Comparison of ENCODE assay signal across 24 cellular contexts in the genomic region with DNA sequence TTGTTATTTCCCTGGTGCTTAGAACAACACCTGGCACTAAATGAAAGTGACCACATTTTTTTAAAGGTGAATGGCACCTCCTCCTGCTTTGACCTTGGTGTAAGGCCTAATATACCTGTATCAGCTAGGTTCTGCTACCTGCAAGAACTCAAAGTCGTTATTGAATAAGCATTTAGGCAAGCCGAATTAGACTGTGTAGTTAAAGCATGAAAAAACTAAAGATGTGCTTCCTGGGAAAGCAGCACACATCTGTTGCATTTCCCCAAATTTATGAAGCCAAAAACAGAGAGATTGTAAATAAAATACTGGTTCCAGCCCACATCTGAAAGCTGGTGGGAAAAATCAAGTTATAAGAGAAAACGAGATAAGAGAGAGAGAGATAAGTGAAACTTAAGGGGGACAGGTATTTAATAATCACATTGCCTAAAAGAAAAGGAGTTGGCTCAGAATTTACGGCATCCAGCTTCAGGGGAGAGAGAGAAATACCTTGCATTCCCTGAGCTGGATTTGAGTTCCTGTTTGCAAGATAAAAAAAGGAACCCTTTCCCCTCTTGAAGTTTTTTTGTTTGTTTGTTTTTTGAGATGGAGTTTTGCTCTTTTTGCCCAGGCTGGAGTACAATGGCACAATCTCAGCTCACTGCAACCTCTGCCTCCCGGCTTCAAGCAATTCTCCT. TPM values are rescaled to one million over a fixed set of nuclear protein-coding genes. Genes with fewer than 3 reads are reported as not detected.
A peak's percentile ranks its signal among the peaks of the same experiment; 100 is the strongest.
DNase-seq lines count a peak whose midpoint lies in the region; ATAC-seq and TF ChIP-seq lines count a peak whose summit lies in the region.
"Had no signal": no experiment of that assay in that cellular context is flagged by ENCODE, and none has a peak within 500 bp of the region (broad histone marks: within the 10 kb centered on the region; RNA-seq: fewer than 3 reads in every experiment).

No MANE protein-coding gene starts in this region.

- no peak overlapping the region for H2BK120ac ChIP-seq in trophoblast cell (ENCODE audit: insufficient read depth, low read length, poor library complexity)

- intact Hi-C loops in OCI-LY7 (cut with micrococcal nuclease; ENCODE audit: unreplicated experiment): no loop called here

- no peak overlapping the region; the same call in 1 of the 2 replicates for H3K4me3 ChIP-seq in GM23338
- no peak overlapping the region for H3K4me3 ChIP-seq in OCI-LY7 (ENCODE audit: low read depth, low read length, poor library complexity, severe bottlenecking)
- peak overlapping the region; percentile 5 for H3K4me3 ChIP-seq in endodermal cell (ENCODE audit: low read length)
- H3K4me3 ChIP-seq in trophoblast cell (ENCODE audit: low read depth, low read length): no peak overlapping the region
- no peak overlapping the region for H3K4me3 ChIP-seq in MG63
- no peak overlapping the region for H3K4me3 ChIP-seq in coronary artery
- H3K4me3 ChIP-seq: GM12878, mucosa of descending colon, SJSA1, spleen had no signal

- CTCF ChIA-PET in OCI-LY7 (lab: Charles Lee; ENCODE audit: unreplicated experiment): no interaction called here

- H3K27ac Mint-ChIP-seq in GM23338 (no peak overlapping the region), endodermal cell (no peak overlapping the region)

- no peak overlapping the region for H3K4ac ChIP-seq in trophoblast cell (ENCODE audit: low read depth, low read length)

- H2AK5ac ChIP-seq in trophoblast cell (ENCODE audit: low read length): no peak overlapping the region

- peaks cover 5% of the 10 kb centered on the region; the same call in 1 of the 2 replicates for H3K9me2 ChIP-seq in GM23338 (ENCODE audit: insufficient read depth)
- H3K9me2 ChIP-seq in OCI-LY7 (ENCODE audit: insufficient read depth, low read length): no peaks in the 10 kb centered on the region

- H3K79me1 ChIP-seq in trophoblast cell (ENCODE audit: low read length): peaks cover 8% of the 10 kb centered on the region

- peaks cover 12% of the 10 kb centered on the region for H3K27me3 ChIP-seq in GM23338 (ENCODE audit: insufficient read depth)
- H3K27me3 ChIP-seq in endodermal cell (ENCODE audit: control insufficient read depth, insufficient read depth, low read length, poor library complexity, severe bottlenecking): no peaks in the 10 kb centered on the region
- no peaks in the 10 kb centered on the region for H3K27me3 ChIP-seq in trophoblast cell (ENCODE audit: insufficient read depth, low read length)
- no peaks in the 10 kb centered on the region for H3K27me3 ChIP-seq in MG63
- H3K27me3 ChIP-seq: SJSA1, spleen had no signal

- H3K79me2 ChIP-seq in GM23338 (replicated peaks; ENCODE audit: insufficient read depth) (no peaks in the 10 kb centered on the region; the same call in none of the 2 replicates), OCI-LY7 (ENCODE audit: insufficient read depth, low read depth, low read length) (peaks cover 31% of the 10 kb centered on the region; the same call in 1 of the 2 replicates), trophoblast cell (ENCODE audit: control insufficient read depth, insufficient read depth, low read length, poor library complexity) (peaks cover 7% of the 10 kb centered on the region)

- H3K4me3 Mint-ChIP-seq in GM23338: no peak overlapping the region
- no peak overlapping the region for H3K4me3 Mint-ChIP-seq in endodermal cell

- ATAC-seq in GM23338 (no peak), GM19455 (IDR thresholded peaks at IDR 0.05; ENCODE audit: unreplicated experiment) (no peak)
- ATAC-seq: activated CD8-positive, alpha-beta T cell treated with anti-CD3 and anti-CD28 coated beads, Interleukin-2, amount 10 ng/mL, durations not matched to agents 7 days and 5 days; activated naive CD8-positive, alpha-beta T cell treated with anti-CD3 and anti-CD28 coated beads, Interleukin-2, amount 50 U/mL, for 24 hours; GM12878; mucosa of descending colon; right cardiac atrium had no signal

- H3K36me3 Mint-ChIP-seq in GM23338 (ENCODE audit: low read depth) (no peaks in the 10 kb centered on the region; the same call in 2 of the 3 replicates), endodermal cell (ENCODE audit: low read depth) (no peaks in the 10 kb centered on the region)

- H4K91ac ChIP-seq in trophoblast cell (ENCODE audit: low read depth, low read length): no peak overlapping the region

- H3F3A ChIP-seq in GM23338 (replicated peaks; ENCODE audit: low read depth): no peaks in the 10 kb centered on the region

- H2AFZ ChIP-seq in GM23338 (peak overlapping the region; percentile 60), OCI-LY7 (ENCODE audit: low read length) (peak overlapping the region; percentile 82; the same call in 1 of the 2 replicates), trophoblast cell (ENCODE audit: insufficient read depth, low read length, poor library complexity) (no peak overlapping the region)

- H4K8ac ChIP-seq in trophoblast cell (ENCODE audit: low read depth, low read length): no peak overlapping the region

- peaks cover 30% of the 10 kb centered on the region for H3K4me1 ChIP-seq in GM23338 (ENCODE audit: insufficient read depth)
- H3K4me1 ChIP-seq in OCI-LY7 (ENCODE audit: insufficient read depth, low read length, poor library complexity, severe bottlenecking): peaks cover 39% of the 10 kb centered on the region
- no peaks in the 10 kb centered on the region for H3K4me1 ChIP-seq in endodermal cell (ENCODE audit: control insufficient read depth, insufficient read depth, low read length)
- H3K4me1 ChIP-seq in trophoblast cell (ENCODE audit: control insufficient read depth in 1 of 2, insufficient read depth in 2 of 2, low read length in 2 of 2): peaks cover 4 to 14% of the 10 kb centered on the region in 2 experiments

- H3K9me3 ChIP-seq in OCI-LY7 (ENCODE audit: low read length) (peaks cover 6% of the 10 kb centered on the region; the same call in 1 of the 2 replicates), endodermal cell (ENCODE audit: control insufficient read depth, low read length) (no peaks in the 10 kb centered on the region), trophoblast cell (ENCODE audit: insufficient read depth, low read depth, low read length) (no peaks in the 10 kb centered on the region), MG63 (no peaks in the 10 kb centered on the region)
- H3K9me3 ChIP-seq: mucosa of descending colon, SJSA1, spleen had no signal

- no peaks in the 10 kb centered on the region for H3K36me3 ChIP-seq in GM23338 (ENCODE audit: insufficient read depth)
- peaks cover 19% of the 10 kb centered on the region for H3K36me3 ChIP-seq in OCI-LY7 (ENCODE audit: insufficient read depth, low read length)
- H3K36me3 ChIP-seq in endodermal cell (ENCODE audit: control insufficient read depth, insufficient read depth, low read length): peaks cover 3% of the 10 kb centered on the region
- no peaks in the 10 kb centered on the region for H3K36me3 ChIP-seq in trophoblast cell (ENCODE audit: control insufficient read depth in 1 of 2, insufficient read depth in 2 of 2, low read length in 2 of 2)
- no peaks in the 10 kb centered on the region for H3K36me3 ChIP-seq in MG63
- H3K36me3 ChIP-seq: spleen had no signal

- no peak overlapping the region for H4K12ac ChIP-seq in trophoblast cell (ENCODE audit: low read depth, low read length)

- WGBS in endodermal cell (ENCODE audit: insufficient coverage in 1 of 2, insufficient read length in 1 of 2), 2 experiments: 74 to 78% methylated on average over 5 of the region's 5 CpGs
- WGBS in trophoblast cell (ENCODE audit: extremely low coverage, insufficient coverage, insufficient read length): no CpG with 5 or more reads among the region's 5 CpGs

- peak overlapping the region; percentile 88 for H3K27ac ChIP-seq in GM23338 (ENCODE audit: low read depth)
- H3K27ac ChIP-seq in OCI-LY7 (ENCODE audit: low read depth, low read length, poor library complexity, severe bottlenecking): no peak overlapping the region
- no peak overlapping the region for H3K27ac ChIP-seq in endodermal cell (ENCODE audit: low read depth, low read length)
- H3K27ac ChIP-seq in trophoblast cell (ENCODE audit: low read depth, low read length): no peak overlapping the region
- no peak overlapping the region for H3K27ac ChIP-seq in coronary artery
- H3K27ac ChIP-seq: SJSA1, spleen had no signal

- no peak overlapping the region for H3K23ac ChIP-seq in trophoblast cell (ENCODE audit: low read length)

- peak overlapping the region; percentile 39 for H3K4me2 ChIP-seq in GM23338
- H3K4me2 ChIP-seq in OCI-LY7 (ENCODE audit: low read length): peak overlapping the region; percentile 75
- H3K4me2 ChIP-seq in trophoblast cell (ENCODE audit: low read length): no peak overlapping the region

- peaks cover 29% of the 10 kb centered on the region for H3K4me1 Mint-ChIP-seq in GM23338
- peaks cover 15% of the 10 kb centered on the region for H3K4me1 Mint-ChIP-seq in endodermal cell

- H3K9ac ChIP-seq in endodermal cell (ENCODE audit: extremely low read depth, low read length, poor library complexity, severe bottlenecking): no peak overlapping the region
- no peak overlapping the region for H3K9ac ChIP-seq in trophoblast cell (ENCODE audit: low read length)

- H3K27me3 Mint-ChIP-seq in GM23338 (ENCODE audit: insufficient read depth, low read depth, poor library complexity) (peaks cover 17% of the 10 kb centered on the region), endodermal cell (ENCODE audit: insufficient read depth) (peaks cover 14% of the 10 kb centered on the region)
- H3K27me3 Mint-ChIP-seq: activated naive CD8-positive, alpha-beta T cell treated with anti-CD3 and anti-CD28 coated beads, Interleukin-2, amount 50 U/mL, for 24 hours had no signal

- peaks cover 8% of the 10 kb centered on the region; the same call in 1 of the 3 replicates for H3K9me3 Mint-ChIP-seq in GM23338
- no peaks in the 10 kb centered on the region for H3K9me3 Mint-ChIP-seq in endodermal cell
- H3K9me3 Mint-ChIP-seq: activated naive CD8-positive, alpha-beta T cell treated with anti-CD3 and anti-CD28 coated beads, Interleukin-2, amount 50 U/mL, for 24 hours; neural crest cell; T-helper 1 cell treated with Interleukin-12 subunit alpha and Interleukin-12 subunit beta and Interleukin-4 antibody, amounts not matched to agents 30 μg/mL and 1 μg/mL, for 36 hours had no signal

- TF ChIP-seq CTCF in GM23338 (conservative IDR thresholded peaks at IDR 0.05; ENCODE audit: low read depth in 2 of 2) (no peak), OCI-LY7 (conservative IDR thresholded peaks at IDR 0.05; ENCODE audit: low read length) (no peak), endodermal cell (conservative IDR thresholded peaks at IDR 0.05) (no peak), coronary artery (IDR thresholded peaks at IDR 0.05) (no peak)

- no TSS peak for BruUV-seq in OCI-LY7 (replicated peaks; lab: Mats Ljungman, UMichigan)

- no peaks in the 10 kb centered on the region for H4K20me1 ChIP-seq in GM23338 (replicated peaks; ENCODE audit: insufficient read depth)
- H4K20me1 ChIP-seq in OCI-LY7 (ENCODE audit: insufficient read depth, low read length): no peaks in the 10 kb centered on the region

- H3K18ac ChIP-seq in trophoblast cell (ENCODE audit: low read length): no peak overlapping the region

- H3K14ac ChIP-seq in trophoblast cell (ENCODE audit: low read length): no peak overlapping the region

- H2BK5ac ChIP-seq in trophoblast cell (ENCODE audit: low read depth, low read length, poor library complexity): no peak overlapping the region

- H2BK12ac ChIP-seq in trophoblast cell (ENCODE audit: low read length): no peak overlapping the region

- DNase-seq in GM23338 (ENCODE audit: low spot score) (peak; percentile 75), OCI-LY7 (ENCODE audit: low spot score) (no peak), endodermal cell (no peak), trophoblast cell (peak; percentile 8 to 52), MG63 (no peak), coronary artery (ENCODE audit: low spot score) (no peak)
- DNase-seq: activated CD8-positive, alpha-beta T cell treated with anti-CD3 and anti-CD28 coated beads, Interleukin-2, amount 10 ng/mL, durations not matched to agents 7 days and 5 days; activated gamma-delta T cell; activated naive CD8-positive, alpha-beta T cell treated with anti-CD3 and anti-CD28 coated beads, Interleukin-2, amount 50 U/mL, for 24 hours; C1 segment of cervical spinal cord; cerebellar nuclear complex; mucosa of descending colon; NCI-H1417; NCI-H2081; NCI-H446; NCI-H82; RPMI8226; spleen had no signal

- POLR2A ChIA-PET in OCI-LY7 (lab: Charles Lee): interaction anchor here (0.8 to 4.8 kb wide), 2 partner anchors 12 to 14 kb away, joined by 3 to 39 read pairs; no protein-coding TSS in a partner anchor

RNA-seq across cellular contexts. Expression of a gene that starts 1.8 kb away (rescaled TPM):
- 55.8 and 60.5 TPM in 2 replicates for total RNA-seq in GM23338 (2014; rRNA removed; shearing (Covaris generic))
- 16.4 and 17.5 TPM in 2 replicates for polyA plus RNA-seq in GM23338 (2016; fragmentation: Nextera tagmentation; extraction: Ambion mirVana)
- 234 and 237 TPM in 2 replicates for total RNA-seq in OCI-LY7 (2014; rRNA removed; shearing (Covaris generic))
- total RNA-seq in OCI-LY7 (2022): 130 and 136 TPM in 2 replicates
- total RNA-seq in endodermal cell: 10 to 100 TPM; 39.2 to 50.2 TPM
- polyA plus RNA-seq in endodermal cell (2013, experiment 1 of 2): 54.5 TPM
- 51.2 TPM for polyA plus RNA-seq in endodermal cell (2013, experiment 2 of 2)
- 48.2 and 48.7 TPM in 2 replicates for polyA plus RNA-seq in trophoblast cell (2013)
- 63.4 and 130 TPM in 2 replicates for total RNA-seq in MG63 (2014; rRNA removed; shearing (Covaris generic); ENCODE audit: low replicate concordance)

Comparison
In these comparisons a context has a peak if more than half of its experiments do, and no peak if none do; other contexts are left out.
1. DNase-seq: peak in GM23338 (single experiment) and trophoblast cell (2 of 2); none in OCI-LY7 (single experiment), endodermal cell (single experiment), MG63 (single experiment) and coronary artery (single experiment).